1 cellular context compared by ENCODE assay signal in the genomic region with DNA sequence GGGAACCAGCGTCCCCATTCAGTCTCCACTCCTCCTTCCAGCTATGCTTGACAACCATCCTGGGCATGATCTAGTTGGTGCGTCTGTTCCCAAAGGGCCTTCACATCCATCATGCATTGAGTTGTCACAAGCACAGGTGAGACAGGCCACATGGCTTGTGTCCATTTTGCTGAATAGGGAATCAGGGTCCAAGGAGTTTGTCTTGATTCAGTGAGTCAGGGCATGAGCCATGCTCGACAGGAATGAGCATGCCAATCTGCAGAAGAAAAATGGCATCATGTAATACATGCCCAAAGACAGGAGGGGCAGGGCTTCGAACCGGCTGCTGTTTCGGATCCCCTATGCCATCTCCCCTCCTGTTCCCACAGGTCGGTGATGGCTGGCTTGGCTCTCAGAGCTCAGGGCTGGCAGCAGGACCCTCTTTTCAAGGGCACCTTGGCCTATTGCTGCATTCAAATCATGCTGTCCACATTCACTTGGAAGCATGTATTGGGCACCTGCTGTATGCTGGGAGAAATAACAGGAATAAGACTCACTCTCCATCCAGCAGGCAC.
A peak's percentile ranks its signal among the peaks of the same experiment; 100 is the strongest.
TF ChIP-seq lines count a peak whose summit lies in the region.

No MANE protein-coding gene starts in this region.

TF ChIP-seq in K562, 482 proteins besides CTCF, POLR2A, EP300 and RAD21:
- TF ChIP-seq HDAC8 (tag; IDR thresholded peaks at IDR 0.05) (no peak), ZNF780A (CRISPR knock-in tag; IDR thresholded peaks at IDR 0.05) (no peak), ZNF3 (CRISPR knock-in tag; IDR thresholded peaks at IDR 0.05) (no peak)
- TF ChIP-seq, protein P1, sequence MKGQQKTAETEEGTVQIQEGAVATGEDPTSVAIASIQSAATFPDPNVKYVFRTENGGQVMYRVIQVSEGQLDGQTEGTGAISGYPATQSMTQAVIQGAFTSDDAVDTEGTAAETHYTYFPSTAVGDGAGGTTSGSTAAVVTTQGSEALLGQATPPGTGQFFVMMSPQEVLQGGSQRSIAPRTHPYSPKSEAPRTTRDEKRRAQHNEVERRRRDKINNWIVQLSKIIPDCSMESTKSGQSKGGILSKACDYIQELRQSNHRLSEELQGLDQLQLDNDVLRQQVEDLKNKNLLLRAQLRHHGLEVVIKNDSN (CRISPR knock-in tag; IDR thresholded peaks at IDR 0.05) = 0 out of 2 replicates have a peak, but pooled peaks have one; percentile 18
